ENCODE assay signal across 8 cellular contexts in the genomic region with DNA sequence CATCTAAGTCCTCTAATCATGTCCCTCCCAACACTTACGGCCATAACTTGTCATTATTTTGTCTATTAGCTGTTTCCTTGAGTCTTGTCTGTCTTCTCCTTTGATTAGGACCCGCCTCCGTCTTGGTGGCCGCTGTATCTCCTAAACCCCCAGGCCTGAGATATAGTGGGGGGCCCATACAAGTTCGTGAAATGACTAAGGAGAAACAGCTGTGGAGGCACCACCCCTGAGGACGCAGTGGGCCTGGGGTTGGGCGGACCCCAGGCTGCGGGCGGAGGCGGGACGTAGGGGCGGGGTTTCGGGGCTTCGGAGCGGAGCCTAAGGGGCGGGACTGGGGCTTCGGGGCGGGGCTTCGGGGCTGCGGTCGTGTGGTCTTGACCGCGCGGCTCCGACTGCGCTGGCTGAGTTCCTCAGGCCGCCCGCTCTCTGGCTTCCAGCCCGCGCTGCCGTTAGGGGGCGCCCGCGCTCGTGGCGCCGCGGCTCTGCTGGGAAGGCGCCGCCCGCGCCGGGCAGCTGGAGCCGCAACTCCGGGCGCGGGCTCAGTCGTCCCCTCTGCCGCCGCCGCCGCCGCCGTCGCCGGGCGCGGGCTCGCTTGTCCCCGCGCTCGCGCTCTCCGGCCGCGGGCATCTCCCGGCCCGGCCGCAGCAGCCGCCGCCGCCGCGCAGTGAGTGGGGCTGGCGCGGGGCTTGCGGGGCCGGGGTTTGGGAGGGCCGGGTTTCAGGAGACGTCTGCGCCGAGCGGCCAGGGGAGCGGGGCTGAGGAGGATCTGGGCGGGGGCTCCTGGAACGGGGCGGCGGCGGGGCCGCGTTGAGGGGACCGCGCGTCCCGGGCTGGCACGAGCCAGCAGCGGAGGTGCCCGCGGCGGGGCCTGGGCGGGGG. TPM values are rescaled to one million over a fixed set of nuclear protein-coding genes. Genes with fewer than 3 reads are reported as not detected.
DNase-seq lines count a peak whose midpoint lies in the region; ATAC-seq and TF ChIP-seq lines count a peak whose summit lies in the region.

A gene (plus strand): TSS at position 591 of the 879 bp plus-strand sequence. CDS start 6,660 bp downstream, outside the sequence.

- H3K9me3 ChIP-seq in HUES64 (ENCODE audit: insufficient read depth, low read depth, low read length) = no peaks in the 10 kb centered on the region
- no peaks in the 10 kb centered on the region for H3K9me3 ChIP-seq in muscle layer of colon (ENCODE audit: low read length)

- peaks cover 3% of the 10 kb centered on the region; the same call in 1 of the 2 replicates for H3K27me3 ChIP-seq in HUES64 (ENCODE audit: insufficient read depth, low read length)
- no peaks in the 10 kb centered on the region for H3K27me3 ChIP-seq in muscle layer of colon (ENCODE audit: control insufficient read depth in 1 of 2, insufficient read depth in 2 of 2, low read length in 2 of 2)

- 2% methylated on average over 101 of the region's 101 CpGs for WGBS in HUES64

- peak within 1 kb of the TSS; percentile 61 for H3K27ac ChIP-seq in HUES64 (ENCODE audit: low read depth, low read length)
- H3K27ac ChIP-seq in muscle layer of colon (ENCODE audit: low read depth, low read length) = peak within 1 kb of the TSS; percentile 76

- peaks cover 47% of the 10 kb centered on the region for H3K4me1 ChIP-seq in HUES64 (ENCODE audit: insufficient read depth, low read length)
- peaks cover 43% of the 10 kb centered on the region for H3K4me1 ChIP-seq in muscle layer of colon (ENCODE audit: insufficient read depth, low read length)

- H3K9ac ChIP-seq in HUES64 (ENCODE audit: low read depth, low read length) (peak within 1 kb of the TSS; percentile 74), muscle layer of colon (ENCODE audit: low read length) (peak within 1 kb of the TSS; percentile 68)

- H3K36me3 ChIP-seq in HUES64 (ENCODE audit: insufficient read depth, low read length) (no peaks in the 10 kb centered on the region), muscle layer of colon (ENCODE audit: insufficient read depth, low read length) (no peaks in the 10 kb centered on the region)

- TF ChIP-seq POLR2A in erythroblast (IDR thresholded peaks at IDR 0.05; ENCODE audit: low read length) = peak; percentile 23

- ATAC-seq in GM21447 (IDR thresholded peaks at IDR 0.05; ENCODE audit: unreplicated experiment) = peak; percentile 81

- peak; percentile 95 for DNase-seq in DMS 273 (lab: John Stamatoyannopoulos, UW; ENCODE audit: unreplicated experiment)
- DNase-seq in OCI-M1 (lab: John Stamatoyannopoulos, UW) = peak; percentile 97
- DNase-seq in activated T-cell treated with anti-CD3 and anti-CD28 coated beads for 4 hours = peak; percentile 80
- DNase-seq in erythroblast (lab: John Stamatoyannopoulos, UW) = peak; percentile 96 to 98
- peak; percentile 70 to 74 for DNase-seq in stimulated activated CD8-positive, alpha-beta memory T cell treated with anti-CD3 and anti-CD28 coated beads, Interleukin-7, amount 100 ng/mL, for 1 hour (ENCODE audit: low read depth in 2 of 2)

- peak within 1 kb of the TSS; percentile 92 for H3K4me3 ChIP-seq in HUES64 (ENCODE audit: low read length)
- peak within 1 kb of the TSS; percentile 70 to 91 for H3K4me3 ChIP-seq in muscle layer of colon (ENCODE audit: low read depth in 1 of 2, low read length in 2 of 2)

RNA-seq across cellular contexts. Expression of the gene that starts here (rescaled TPM):
- polyA plus RNA-seq in HUES64 (2013, experiment 1 of 2) = 15.9 TPM
- polyA plus RNA-seq in HUES64 (2013, experiment 2 of 2) = 22.1 TPM

Comparison
In these comparisons a context has a peak if more than half of its experiments do, and no peak if none do; other contexts are left out.
1. Peak in every context shown above with its lines: DNase-seq, ATAC-seq, H3K4me3 ChIP-seq and H3K27ac ChIP-seq.